ENCODE assay signal across 2 cellular contexts in the genomic region with DNA sequence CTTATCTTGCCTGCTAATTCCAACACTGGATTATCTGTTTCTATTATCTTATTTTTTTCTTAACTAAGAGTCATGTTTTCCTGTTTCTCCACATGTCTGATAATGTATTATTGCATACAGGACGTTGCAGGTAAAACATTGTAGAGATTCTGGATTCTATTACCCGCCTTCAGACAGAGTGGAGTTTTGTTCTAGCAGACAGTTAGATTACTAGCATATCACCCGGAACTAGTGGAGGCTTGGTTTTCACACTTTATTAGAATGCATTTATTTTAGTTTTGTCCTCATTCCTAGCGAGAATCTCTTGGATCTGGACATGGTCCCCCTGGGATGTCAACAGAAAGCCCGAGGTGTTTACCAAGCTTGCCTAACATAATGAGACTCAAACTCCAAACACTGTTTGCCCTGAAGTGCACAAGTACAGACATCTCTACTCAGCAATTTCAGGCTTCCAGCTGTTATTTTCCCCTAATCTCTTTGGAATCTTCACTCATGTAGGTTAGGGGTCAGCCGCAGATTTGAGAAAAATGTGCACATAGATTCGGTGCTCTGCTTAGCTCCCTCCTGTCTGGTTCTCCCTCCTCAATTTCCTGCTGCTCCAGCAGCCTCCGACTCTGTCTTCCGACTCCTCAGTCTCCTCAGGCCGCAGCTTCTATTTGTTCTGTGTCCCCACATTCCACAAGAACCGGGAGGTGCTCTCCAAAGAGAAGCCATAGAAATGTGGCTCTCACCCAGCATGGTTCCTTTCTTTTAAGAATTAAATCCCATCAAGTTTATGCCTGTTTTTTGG.
A peak's percentile ranks its signal among the peaks of the same experiment; 100 is the strongest.
TF ChIP-seq lines count a peak whose summit lies in the region.

No MANE protein-coding gene starts in this region.

TF ChIP-seq in H1, 55 proteins besides CTCF, POLR2A, EP300 and RAD21:
- peak; percentile 88 for TF ChIP-seq TEAD4 (IDR thresholded peaks at IDR 0.05; ENCODE audit: low read depth, low read length)
- peak; percentile 45 for TF ChIP-seq TAF1 (IDR thresholded peaks at IDR 0.05; ENCODE audit: low read depth, low read length)
- TF ChIP-seq SP1 (IDR thresholded peaks at IDR 0.05; ENCODE audit: low read depth, low read length), result peak; percentile 66
- peak; percentile 37 for TF ChIP-seq NANOG (IDR thresholded peaks at IDR 0.05; ENCODE audit: insufficient read depth, low read depth, low read length, poor library complexity, severe bottlenecking)
- TF ChIP-seq CHD7 (IDR thresholded peaks at IDR 0.05; ENCODE audit: insufficient replicate concordance, low read length), result no peak
- TF ChIP-seq TAF7 (optimal IDR thresholded peaks at IDR 0.05; ENCODE audit: borderline replicate concordance, low read depth, low read length), result no peak
- TF ChIP-seq BCL11A (IDR thresholded peaks at IDR 0.05; ENCODE audit: low read depth in 2 of 2, low read length in 2 of 2), result no peak
- no peak for TF ChIP-seq PHF8 (conservative IDR thresholded peaks at IDR 0.05; ENCODE audit: low read depth, low read length)
- TF ChIP-seq SP2 (IDR thresholded peaks at IDR 0.05; ENCODE audit: low read length), result no peak
- no peak for TF ChIP-seq CHD2 (IDR thresholded peaks at IDR 0.05; ENCODE audit: low read length)
- TF ChIP-seq TCF12 (IDR thresholded peaks at IDR 0.05; ENCODE audit: low read depth, low read length), result 0 out of 2 replicates have a peak, but pooled peaks have one; percentile 5
- TF ChIP-seq TBP (IDR thresholded peaks at IDR 0.05; ENCODE audit: low read depth, low read length), result 0 out of 2 replicates have a peak, but pooled peaks have one; percentile 35
- TF ChIP-seq BACH1 (IDR thresholded peaks at IDR 0.05; ENCODE audit: low read length), result no peak
- TF ChIP-seq ASH2L (IDR thresholded peaks at IDR 0.05; ENCODE audit: low read length), result no peak
- 0 out of 4 replicates have a peak, but pooled peaks of 1 of the 2 experiments have one; percentile 61 for TF ChIP-seq HDAC2 (IDR thresholded peaks at IDR 0.05; ENCODE audit: borderline replicate concordance in 1 of 2, low read depth in 2 of 2, low read length in 2 of 2)
- TF ChIP-seq YY1 (IDR thresholded peaks at IDR 0.05; ENCODE audit: low read depth, low read length), result 0 out of 2 replicates have a peak, but pooled peaks have one; percentile 33

TF ChIP-seq in liver, 16 proteins besides CTCF, POLR2A, EP300 and RAD21:
- TF ChIP-seq, protein P1, sequence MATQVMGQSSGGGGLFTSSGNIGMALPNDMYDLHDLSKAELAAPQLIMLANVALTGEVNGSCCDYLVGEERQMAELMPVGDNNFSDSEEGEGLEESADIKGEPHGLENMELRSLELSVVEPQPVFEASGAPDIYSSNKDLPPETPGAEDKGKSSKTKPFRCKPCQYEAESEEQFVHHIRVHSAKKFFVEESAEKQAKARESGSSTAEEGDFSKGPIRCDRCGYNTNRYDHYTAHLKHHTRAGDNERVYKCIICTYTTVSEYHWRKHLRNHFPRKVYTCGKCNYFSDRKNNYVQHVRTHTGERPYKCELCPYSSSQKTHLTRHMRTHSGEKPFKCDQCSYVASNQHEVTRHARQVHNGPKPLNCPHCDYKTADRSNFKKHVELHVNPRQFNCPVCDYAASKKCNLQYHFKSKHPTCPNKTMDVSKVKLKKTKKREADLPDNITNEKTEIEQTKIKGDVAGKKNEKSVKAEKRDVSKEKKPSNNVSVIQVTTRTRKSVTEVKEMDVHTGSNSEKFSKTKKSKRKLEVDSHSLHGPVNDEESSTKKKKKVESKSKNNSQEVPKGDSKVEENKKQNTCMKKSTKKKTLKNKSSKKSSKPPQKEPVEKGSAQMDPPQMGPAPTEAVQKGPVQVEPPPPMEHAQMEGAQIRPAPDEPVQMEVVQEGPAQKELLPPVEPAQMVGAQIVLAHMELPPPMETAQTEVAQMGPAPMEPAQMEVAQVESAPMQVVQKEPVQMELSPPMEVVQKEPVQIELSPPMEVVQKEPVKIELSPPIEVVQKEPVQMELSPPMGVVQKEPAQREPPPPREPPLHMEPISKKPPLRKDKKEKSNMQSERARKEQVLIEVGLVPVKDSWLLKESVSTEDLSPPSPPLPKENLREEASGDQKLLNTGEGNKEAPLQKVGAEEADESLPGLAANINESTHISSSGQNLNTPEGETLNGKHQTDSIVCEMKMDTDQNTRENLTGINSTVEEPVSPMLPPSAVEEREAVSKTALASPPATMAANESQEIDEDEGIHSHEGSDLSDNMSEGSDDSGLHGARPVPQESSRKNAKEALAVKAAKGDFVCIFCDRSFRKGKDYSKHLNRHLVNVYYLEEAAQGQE (IDR thresholded peaks at IDR 0.05), result peak; percentile 8
- TF ChIP-seq ATF3 (IDR thresholded peaks at IDR 0.05) (no peak), NR2F2 (IDR thresholded peaks at IDR 0.05) (peak; percentile 24), HNF4G (IDR thresholded peaks at IDR 0.05) (no peak), SP1 (IDR thresholded peaks at IDR 0.05) (peak; percentile 74), JUND (IDR thresholded peaks at IDR 0.05) (peak in 1 of 2 donors; percentile 38), FOXA2 (IDR thresholded peaks at IDR 0.05) (peak; percentile 72), EGR1 (IDR thresholded peaks at IDR 0.05; ENCODE audit: low read depth in 2 of 2) (no peak), GABPA (IDR thresholded peaks at IDR 0.05 in 1 of 2, conservative IDR thresholded peaks at IDR 0.05 in 1 of 2) (no peak), FOXA1 (IDR thresholded peaks at IDR 0.05) (peak; percentile 77), RXRA (IDR thresholded peaks at IDR 0.05) (peak; percentile 43 to 54), HNF4A (conservative IDR thresholded peaks at IDR 0.05) (peak; percentile 76 to 85), TAF1 (conservative IDR thresholded peaks at IDR 0.05) (no peak), YY1 (IDR thresholded peaks at IDR 0.05) (no peak)
